In the genomic region with DNA sequence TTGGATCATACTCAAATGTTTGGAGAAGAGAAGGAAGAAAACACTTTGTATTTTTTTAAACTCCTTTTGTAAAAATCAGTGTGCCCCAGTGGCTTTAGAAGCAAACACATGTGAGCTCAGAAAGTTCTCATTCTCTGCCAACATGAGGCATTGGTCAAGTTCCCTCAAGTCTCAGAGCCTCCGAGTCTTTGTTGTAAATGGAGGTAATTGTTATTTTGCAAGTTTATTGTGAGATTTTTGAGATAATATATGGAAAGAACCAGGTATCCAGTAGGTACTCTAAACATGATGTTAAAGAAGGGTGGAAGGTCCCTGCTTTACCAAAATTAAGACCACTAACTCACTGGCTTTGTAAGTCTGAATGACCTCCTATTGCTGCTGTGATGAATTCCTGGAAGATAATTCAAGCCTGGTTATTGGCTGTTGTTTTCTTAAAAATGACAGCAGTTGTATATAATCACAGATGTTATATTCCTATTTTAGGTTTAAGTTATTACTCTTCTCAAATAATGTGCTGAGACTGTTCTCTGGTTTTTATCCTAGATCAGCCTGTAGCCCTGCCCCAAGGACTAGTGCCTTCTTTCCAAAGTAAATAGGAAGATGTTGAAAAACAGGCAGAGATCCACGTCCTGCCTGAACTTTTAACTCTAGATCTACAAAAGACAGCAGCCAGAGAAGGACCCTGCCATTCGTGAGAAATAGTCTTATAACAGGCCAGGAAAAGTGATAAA, we compare ENCODE assay signal across 16 cellular contexts. TPM values are rescaled to one million over a fixed set of nuclear protein-coding genes. Genes with fewer than 3 reads are reported as not detected.
DNase-seq lines count a peak whose midpoint lies in the region; FAIRE-seq and TF ChIP-seq lines count a peak whose summit lies in the region.
"Had no signal": no experiment of that assay in that cellular context is flagged by ENCODE, and none has a peak within 500 bp of the region (broad histone marks: within the 10 kb centered on the region; RNA-seq: fewer than 3 reads in every experiment).

No MANE protein-coding gene starts in this region.

- H3K27me3 ChIP-seq in ascending aorta (no peaks in the 10 kb centered on the region), stomach smooth muscle (ENCODE audit: control insufficient read depth in 1 of 2, insufficient read depth in 2 of 2, low read length in 2 of 2) (no peaks in the 10 kb centered on the region), Peyer's patch (no peaks in the 10 kb centered on the region)

- H3K9me3 ChIP-seq in ascending aorta (no peaks in the 10 kb centered on the region), kidney (ENCODE audit: control insufficient read depth in 1 of 2, low read length in 2 of 2) (no peaks in the 10 kb centered on the region), stomach smooth muscle (ENCODE audit: control insufficient read depth in 2 of 2, low read length in 2 of 2) (no peaks in the 10 kb centered on the region), Peyer's patch (no peaks in the 10 kb centered on the region)

- no peaks in the 10 kb centered on the region for H3K36me3 ChIP-seq in ascending aorta
- peaks cover 0 to 2% of the 10 kb centered on the region in 2 donors for H3K36me3 ChIP-seq in kidney (ENCODE audit: control insufficient read depth in 1 of 2, insufficient read depth in 2 of 2, low read length in 2 of 2)
- H3K36me3 ChIP-seq in stomach smooth muscle (ENCODE audit: control insufficient read depth in 2 of 2, insufficient read depth in 2 of 2, low read length in 2 of 2): peaks cover 0 to 2% of the 10 kb centered on the region in 2 donors
- no peaks in the 10 kb centered on the region for H3K36me3 ChIP-seq in Peyer's patch
- H3K36me3 ChIP-seq: SJSA1 had no signal

- intact Hi-C loops in ascending aorta (cut with DNase I) (loop anchor here (10.0 kb wide), 3 partner anchors 488 to 1838 kb away; a partner anchor contains a TSS), kidney (cut with DNase I) (no loop called here)

- TF ChIP-seq POLR2A in Peyer's patch (IDR thresholded peaks at IDR 0.05): no peak

- DNase-seq in ascending aorta (ENCODE audit: low spot score in 2 of 2) (no peak), kidney (no peak), Peyer's patch (no peak), hippocampal formation (lab: John Stamatoyannopoulos, UW) (no peak)
- DNase-seq in activated CD8-positive, alpha-beta memory T cell treated with anti-CD3 and anti-CD28 coated beads for 24 hours: no peak
- no peak for DNase-seq in effector CD4-positive, alpha-beta T cell
- DNase-seq: activated T-cell treated with anti-CD3 and anti-CD28 coated beads, Interleukin-2, amount 50 U/mL, for 1 hour; CD8-positive, alpha-beta memory T cell; Kasumi-1; NCI-H1417 treated with DMSO at 0.1 percent for 48 hours; T1000 had no signal

- no peak for FAIRE-seq in kidney (lab: Jason Lieb, UNC)
- FAIRE-seq: H1 had no signal

- TF ChIP-seq CTCF in C4-2B (conservative IDR thresholded peaks at IDR 0.05) (no peak), ascending aorta (IDR thresholded peaks at IDR 0.05) (no peak), kidney (IDR thresholded peaks at IDR 0.05; ENCODE audit: borderline replicate concordance, extremely low read depth, insufficient read depth) (no peak), Peyer's patch (IDR thresholded peaks at IDR 0.05) (no peak)

- H3K9ac ChIP-seq in kidney (ENCODE audit: low read length in 2 of 2) (peak overlapping the region in 1 of 2 donors; percentile 38), stomach smooth muscle (ENCODE audit: low read length in 2 of 2) (peak overlapping the region in 1 of 2 donors; percentile 47)

- H3K4me1 ChIP-seq in ascending aorta (peaks cover 10 to 17% of the 10 kb centered on the region in 2 donors), kidney (ENCODE audit: control insufficient read depth in 1 of 2, insufficient read depth in 1 of 2, low read depth in 1 of 2, low read length in 2 of 2) (peaks cover 5 to 12% of the 10 kb centered on the region in 2 donors), stomach smooth muscle (ENCODE audit: control insufficient read depth, insufficient read depth, low read length) (peaks cover 39% of the 10 kb centered on the region), Peyer's patch (peaks cover 0 to 19% (median 0%) of the 10 kb centered on the region in 4 donors)

- H3K4me3 ChIP-seq in ascending aorta (peak overlapping the region; percentile 60 to 85), kidney (ENCODE audit: low read length in 2 of 2) (peak overlapping the region; percentile 65 to 76), stomach smooth muscle (ENCODE audit: low read length in 2 of 2) (peak overlapping the region; percentile 62 to 81), Peyer's patch (no peak overlapping the region)
- H3K4me3 ChIP-seq: hepatocyte, SJSA1 had no signal

- H3K27ac ChIP-seq in C4-2B: peak overlapping the region; percentile 30; the same call in 1 of the 2 replicates
- peak overlapping the region; percentile 85 to 90 for H3K27ac ChIP-seq in ascending aorta
- H3K27ac ChIP-seq in kidney (ENCODE audit: low read depth in 2 of 2, low read length in 2 of 2): peak overlapping the region; percentile 63 to 85
- peak overlapping the region; percentile 90 for H3K27ac ChIP-seq in stomach smooth muscle (ENCODE audit: low read length)
- peak overlapping the region in 2 of 4 donors; percentile 62 to 80 for H3K27ac ChIP-seq in Peyer's patch
- H3K27ac ChIP-seq: hepatocyte, SJSA1 had no signal

RNA-seq across cellular contexts. Expression of a gene that starts 2.4 kb away (rescaled TPM):
- total RNA-seq in ascending aorta: 11.3 TPM
- 38.4 TPM for total RNA-seq in kidney
- 9.1 TPM for polyA plus RNA-seq in kidney (ENCODE audit: insufficient read depth, low read depth, low replicate concordance)
- 10 to 100 TPM in 1 of 4 donors, 1 to 10 TPM in 3; 2.5 to 10.0 (median 5.4) TPM for total RNA-seq in Peyer's patch

Comparison
In these comparisons a context has a peak if more than half of its experiments do, and no peak if none do; other contexts are left out.
1. H3K4me3 ChIP-seq: peak in ascending aorta (2 of 2), kidney (2 of 2) and stomach smooth muscle (2 of 2); none in Peyer's patch (0 of 4).